Comparison of ENCODE assay signal across 21 cellular contexts in genomic region chr3:14796403-14797077, GRCh38. TPM values are rescaled to one million over a fixed set of nuclear protein-coding genes. Genes with fewer than 3 reads are reported as not detected.
"Had no signal": no experiment of that assay in that cellular context is flagged by ENCODE, and none has a peak within 500 bp of the region (broad histone marks: within the 10 kb centered on the region; RNA-seq: fewer than 3 reads in every experiment).

No MANE protein-coding gene starts in this region.

- H3K4me3 Mint-ChIP-seq: activated CD8-positive, alpha-beta T cell treated with anti-CD3 and anti-CD28 coated beads for 36 hours; activated naive CD8-positive, alpha-beta T cell treated with anti-CD3 and anti-CD28 coated beads, Interleukin-2, amount 50 U/mL, for 24 hours; memory B cell had no signal

- H3K27ac ChIP-seq: ascending aorta, neutrophil, psoas muscle, right lobe of liver, suprapubic skin had no signal

- H3K4me1 Mint-ChIP-seq: activated naive CD8-positive, alpha-beta T cell treated with anti-CD3 and anti-CD28 coated beads, Interleukin-2, amount 50 U/mL, for 24 hours; memory B cell had no signal

- H3K27me3 ChIP-seq: ascending aorta, left lung, right lobe of liver, upper lobe of left lung had no signal

- H3K27ac Mint-ChIP-seq: activated CD8-positive, alpha-beta T cell treated with anti-CD3 and anti-CD28 coated beads for 36 hours; activated naive CD8-positive, alpha-beta T cell treated with anti-CD3 and anti-CD28 coated beads, Interleukin-2, amount 50 U/mL, for 24 hours; memory B cell had no signal

- H3K4me1 ChIP-seq: psoas muscle, suprapubic skin had no signal

- H3K36me3 ChIP-seq: ascending aorta, heart left ventricle, left lung, neutrophil, right lobe of liver, suprapubic skin, upper lobe of left lung had no signal

- H3K9me3 ChIP-seq: ascending aorta, left lung, neutrophil, psoas muscle, right lobe of liver, suprapubic skin, upper lobe of left lung had no signal

- H3K9me3 Mint-ChIP-seq: activated CD8-positive, alpha-beta T cell treated with anti-CD3 and anti-CD28 coated beads for 36 hours; activated naive CD8-positive, alpha-beta T cell treated with anti-CD3 and anti-CD28 coated beads, Interleukin-2, amount 50 U/mL, for 24 hours had no signal

- DNase-seq: activated CD4-positive, alpha-beta T cell treated with anti-CD3 and anti-CD28 coated beads for 4 hours; activated CD8-positive, alpha-beta memory T cell treated with anti-CD3 and anti-CD28 coated beads, Interleukin-2, amount 50 U/mL, for 48 hours; activated CD8-positive, alpha-beta T cell treated with anti-CD3 and anti-CD28 coated beads for 36 hours; activated naive CD4-positive, alpha-beta T cell treated with Interleukin-2 at 50 U/mL for 16 hours; activated naive CD8-positive, alpha-beta T cell treated with anti-CD3 and anti-CD28 coated beads, Interleukin-2, amount 50 U/mL, for 24 hours; caudate nucleus; cortex of kidney; effector CD8-positive, alpha-beta T cell; stimulated activated CD4-positive, alpha-beta T cell treated with anti-CD3 and anti-CD28 coated beads, Interleukin-12 subunit alpha, Interleukin-12 subunit beta, amount 100 ng/mL, for 4 hours; stimulated activated CD4-positive, alpha-beta T cell treated with anti-CD3 and anti-CD28 coated beads, Interleukin-2, amount 100 ng/mL, for 48 hours; stimulated activated naive CD4-positive, alpha-beta T cell treated with Interleukin-2 at 50 U/mL for 16 hours; T-helper 9 cell had no signal

- H3K4me3 ChIP-seq: ascending aorta, heart left ventricle, left lung, psoas muscle, right lobe of liver, suprapubic skin, upper lobe of left lung had no signal

RNA-seq across cellular contexts. Expression of gene FGD5, which starts 22.2 kb away (rescaled TPM):
- total RNA-seq: activated CD8-positive, alpha-beta T cell treated with anti-CD3 and anti-CD28 coated beads for 36 hours had no signal
